Comparison of ENCODE assay signal across 1 cellular context in the genomic region with DNA sequence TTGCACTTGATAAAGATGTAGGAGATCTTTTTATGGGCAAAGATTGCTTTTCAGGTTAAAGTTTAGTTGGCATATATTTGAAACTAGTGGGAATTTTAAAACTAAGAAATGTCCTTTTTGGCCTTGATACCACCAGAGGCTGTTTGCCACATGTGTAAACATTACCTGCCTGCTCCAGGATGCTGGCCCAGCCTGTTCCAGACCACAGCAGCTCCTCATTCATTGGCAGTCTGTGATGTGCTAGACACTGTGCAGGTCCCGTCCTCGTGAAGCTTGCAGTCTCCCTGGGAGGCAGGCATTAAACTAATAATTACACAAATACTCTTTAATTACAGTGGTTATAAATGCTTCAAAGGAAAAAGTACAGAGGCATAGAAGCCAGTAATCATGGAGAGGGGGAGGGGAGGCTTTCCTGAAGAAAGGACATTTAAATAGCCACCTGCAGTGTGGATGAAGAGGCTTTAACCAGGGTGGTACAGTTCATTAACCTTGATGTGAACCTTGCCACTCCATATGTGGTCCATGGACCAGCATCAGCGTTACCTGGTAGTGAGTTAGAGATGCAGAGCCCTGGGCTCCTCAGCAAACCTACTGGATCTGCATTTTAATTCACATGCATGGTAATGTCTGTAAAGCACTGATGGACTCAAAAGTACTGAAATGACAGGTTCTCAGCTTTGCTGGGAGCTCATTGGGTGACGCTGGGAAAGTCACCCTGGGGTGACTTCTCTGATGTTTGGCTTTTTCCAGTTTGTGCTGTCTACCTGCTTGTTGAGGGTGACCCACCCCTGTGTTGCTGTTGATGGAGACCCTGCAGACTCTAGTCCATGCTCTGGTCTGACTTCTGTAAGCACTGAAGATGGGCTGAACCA.
TF ChIP-seq lines count a peak whose summit lies in the region.

No MANE protein-coding gene starts in this region.

TF ChIP-seq in WTC11, 78 proteins besides CTCF, POLR2A, EP300 and RAD21 (continued from another document):
- TF ChIP-seq, protein P1, sequence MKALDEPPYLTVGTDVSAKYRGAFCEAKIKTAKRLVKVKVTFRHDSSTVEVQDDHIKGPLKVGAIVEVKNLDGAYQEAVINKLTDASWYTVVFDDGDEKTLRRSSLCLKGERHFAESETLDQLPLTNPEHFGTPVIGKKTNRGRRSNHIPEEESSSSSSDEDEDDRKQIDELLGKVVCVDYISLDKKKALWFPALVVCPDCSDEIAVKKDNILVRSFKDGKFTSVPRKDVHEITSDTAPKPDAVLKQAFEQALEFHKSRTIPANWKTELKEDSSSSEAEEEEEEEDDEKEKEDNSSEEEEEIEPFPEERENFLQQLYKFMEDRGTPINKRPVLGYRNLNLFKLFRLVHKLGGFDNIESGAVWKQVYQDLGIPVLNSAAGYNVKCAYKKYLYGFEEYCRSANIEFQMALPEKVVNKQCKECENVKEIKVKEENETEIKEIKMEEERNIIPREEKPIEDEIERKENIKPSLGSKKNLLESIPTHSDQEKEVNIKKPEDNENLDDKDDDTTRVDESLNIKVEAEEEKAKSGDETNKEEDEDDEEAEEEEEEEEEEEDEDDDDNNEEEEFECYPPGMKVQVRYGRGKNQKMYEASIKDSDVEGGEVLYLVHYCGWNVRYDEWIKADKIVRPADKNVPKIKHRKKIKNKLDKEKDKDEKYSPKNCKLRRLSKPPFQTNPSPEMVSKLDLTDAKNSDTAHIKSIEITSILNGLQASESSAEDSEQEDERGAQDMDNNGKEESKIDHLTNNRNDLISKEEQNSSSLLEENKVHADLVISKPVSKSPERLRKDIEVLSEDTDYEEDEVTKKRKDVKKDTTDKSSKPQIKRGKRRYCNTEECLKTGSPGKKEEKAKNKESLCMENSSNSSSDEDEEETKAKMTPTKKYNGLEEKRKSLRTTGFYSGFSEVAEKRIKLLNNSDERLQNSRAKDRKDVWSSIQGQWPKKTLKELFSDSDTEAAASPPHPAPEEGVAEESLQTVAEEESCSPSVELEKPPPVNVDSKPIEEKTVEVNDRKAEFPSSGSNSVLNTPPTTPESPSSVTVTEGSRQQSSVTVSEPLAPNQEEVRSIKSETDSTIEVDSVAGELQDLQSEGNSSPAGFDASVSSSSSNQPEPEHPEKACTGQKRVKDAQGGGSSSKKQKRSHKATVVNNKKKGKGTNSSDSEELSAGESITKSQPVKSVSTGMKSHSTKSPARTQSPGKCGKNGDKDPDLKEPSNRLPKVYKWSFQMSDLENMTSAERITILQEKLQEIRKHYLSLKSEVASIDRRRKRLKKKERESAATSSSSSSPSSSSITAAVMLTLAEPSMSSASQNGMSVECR (CRISPR knock-in tag; IDR thresholded peaks at IDR 0.05; ENCODE audit: borderline replicate concordance): no peak
- TF ChIP-seq SOX15 (CRISPR knock-in tag; IDR thresholded peaks at IDR 0.05) (no peak), RELA (CRISPR knock-in tag; IDR thresholded peaks at IDR 0.05; ENCODE audit: borderline replicate concordance) (no peak), NR3C1 (CRISPR knock-in tag; conservative IDR thresholded peaks at IDR 0.05; ENCODE audit: low read depth) (no peak), CBFB (CRISPR knock-in tag; IDR thresholded peaks at IDR 0.05; ENCODE audit: low read depth) (no peak), TEAD4 (CRISPR knock-in tag; IDR thresholded peaks at IDR 0.05) (no peak), GTF2I (CRISPR knock-in tag; conservative IDR thresholded peaks at IDR 0.05) (no peak), KAT7 (CRISPR knock-in tag; IDR thresholded peaks at IDR 0.05; ENCODE audit: borderline replicate concordance) (no peak), ZNF416 (CRISPR knock-in tag; IDR thresholded peaks at IDR 0.05) (no peak)
- TF ChIP-seq, protein P2, sequence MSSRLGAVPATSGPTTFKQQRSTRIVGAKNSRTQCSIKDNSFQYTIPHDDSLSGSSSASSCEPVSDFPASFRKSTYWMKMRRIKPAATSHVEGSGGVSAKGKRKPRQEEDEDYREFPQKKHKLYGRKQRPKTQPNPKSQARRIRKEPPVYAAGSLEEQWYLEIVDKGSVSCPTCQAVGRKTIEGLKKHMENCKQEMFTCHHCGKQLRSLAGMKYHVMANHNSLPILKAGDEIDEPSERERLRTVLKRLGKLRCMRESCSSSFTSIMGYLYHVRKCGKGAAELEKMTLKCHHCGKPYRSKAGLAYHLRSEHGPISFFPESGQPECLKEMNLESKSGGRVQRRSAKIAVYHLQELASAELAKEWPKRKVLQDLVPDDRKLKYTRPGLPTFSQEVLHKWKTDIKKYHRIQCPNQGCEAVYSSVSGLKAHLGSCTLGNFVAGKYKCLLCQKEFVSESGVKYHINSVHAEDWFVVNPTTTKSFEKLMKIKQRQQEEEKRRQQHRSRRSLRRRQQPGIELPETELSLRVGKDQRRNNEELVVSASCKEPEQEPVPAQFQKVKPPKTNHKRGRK (CRISPR knock-in tag; IDR thresholded peaks at IDR 0.05; ENCODE audit: borderline replicate concordance): no peak
- TF ChIP-seq, protein P3, sequence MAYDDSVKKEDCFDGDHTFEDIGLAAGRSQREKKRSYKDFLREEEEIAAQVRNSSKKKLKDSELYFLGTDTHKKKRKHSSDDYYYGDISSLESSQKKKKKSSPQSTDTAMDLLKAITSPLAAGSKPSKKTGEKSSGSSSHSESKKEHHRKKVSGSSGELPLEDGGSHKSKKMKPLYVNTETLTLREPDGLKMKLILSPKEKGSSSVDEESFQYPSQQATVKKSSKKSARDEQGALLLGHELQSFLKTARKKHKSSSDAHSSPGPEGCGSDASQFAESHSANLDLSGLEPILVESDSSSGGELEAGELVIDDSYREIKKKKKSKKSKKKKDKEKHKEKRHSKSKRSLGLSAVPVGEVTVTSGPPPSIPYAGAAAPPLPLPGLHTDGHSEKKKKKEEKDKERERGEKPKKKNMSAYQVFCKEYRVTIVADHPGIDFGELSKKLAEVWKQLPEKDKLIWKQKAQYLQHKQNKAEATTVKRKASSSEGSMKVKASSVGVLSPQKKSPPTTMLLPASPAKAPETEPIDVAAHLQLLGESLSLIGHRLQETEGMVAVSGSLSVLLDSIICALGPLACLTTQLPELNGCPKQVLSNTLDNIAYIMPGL (CRISPR knock-in tag; IDR thresholded peaks at IDR 0.05): no peak
- TF ChIP-seq, protein P4, sequence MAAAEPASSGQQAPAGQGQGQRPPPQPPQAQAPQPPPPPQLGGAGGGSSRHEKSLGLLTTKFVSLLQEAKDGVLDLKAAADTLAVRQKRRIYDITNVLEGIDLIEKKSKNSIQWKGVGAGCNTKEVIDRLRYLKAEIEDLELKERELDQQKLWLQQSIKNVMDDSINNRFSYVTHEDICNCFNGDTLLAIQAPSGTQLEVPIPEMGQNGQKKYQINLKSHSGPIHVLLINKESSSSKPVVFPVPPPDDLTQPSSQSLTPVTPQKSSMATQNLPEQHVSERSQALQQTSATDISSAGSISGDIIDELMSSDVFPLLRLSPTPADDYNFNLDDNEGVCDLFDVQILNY (CRISPR knock-in tag; IDR thresholded peaks at IDR 0.05): no peak
- TF ChIP-seq, protein P5, sequence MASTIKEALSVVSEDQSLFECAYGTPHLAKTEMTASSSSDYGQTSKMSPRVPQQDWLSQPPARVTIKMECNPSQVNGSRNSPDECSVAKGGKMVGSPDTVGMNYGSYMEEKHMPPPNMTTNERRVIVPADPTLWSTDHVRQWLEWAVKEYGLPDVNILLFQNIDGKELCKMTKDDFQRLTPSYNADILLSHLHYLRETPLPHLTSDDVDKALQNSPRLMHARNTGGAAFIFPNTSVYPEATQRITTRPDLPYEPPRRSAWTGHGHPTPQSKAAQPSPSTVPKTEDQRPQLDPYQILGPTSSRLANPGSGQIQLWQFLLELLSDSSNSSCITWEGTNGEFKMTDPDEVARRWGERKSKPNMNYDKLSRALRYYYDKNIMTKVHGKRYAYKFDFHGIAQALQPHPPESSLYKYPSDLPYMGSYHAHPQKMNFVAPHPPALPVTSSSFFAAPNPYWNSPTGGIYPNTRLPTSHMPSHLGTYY (CRISPR knock-in tag; IDR thresholded peaks at IDR 0.05): no peak
